In the genomic region with DNA sequence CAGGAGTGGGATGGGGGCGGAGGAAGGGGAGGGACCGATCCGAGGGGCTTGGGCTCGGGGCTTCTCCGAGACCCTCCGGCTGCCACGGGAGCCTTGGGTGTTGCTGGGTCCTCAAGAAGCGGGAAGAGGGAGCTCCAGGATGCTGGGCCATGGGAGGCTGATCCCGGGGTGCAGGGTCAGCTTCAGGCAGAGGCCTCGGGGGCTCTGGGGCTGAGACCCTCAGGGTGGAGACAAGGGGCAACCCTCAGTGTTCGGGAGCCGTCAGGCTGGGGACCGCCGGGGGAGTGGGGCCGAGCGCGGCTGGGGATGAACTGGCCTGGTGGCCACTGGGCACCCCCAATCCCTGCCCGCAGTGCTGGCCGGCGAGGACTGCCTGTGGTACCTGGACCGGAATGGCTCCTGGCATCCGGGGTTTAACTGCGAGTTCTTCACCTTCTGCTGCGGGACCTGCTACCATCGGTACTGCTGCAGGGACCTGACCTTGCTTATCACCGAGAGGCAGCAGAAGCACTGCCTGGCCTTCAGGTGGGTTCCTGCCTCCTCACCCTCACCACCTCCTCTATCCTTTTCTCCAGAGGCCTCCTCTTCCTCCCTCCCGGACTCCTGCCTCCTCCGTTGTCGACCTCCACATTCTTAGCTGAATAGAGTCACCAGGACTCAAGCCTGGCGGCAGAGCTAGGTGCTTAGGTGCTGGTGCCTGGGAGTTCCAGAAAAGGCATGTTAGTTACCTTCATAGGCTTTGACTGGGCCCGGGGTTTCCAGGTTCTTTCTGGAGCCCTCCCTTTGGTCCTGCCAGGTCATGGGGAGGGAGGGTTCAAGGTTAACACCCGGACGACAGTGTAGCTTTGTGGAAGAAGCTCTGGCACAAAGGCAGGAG, we compare ENCODE assay signal across 9 cellular contexts. TPM values are rescaled to one million over a fixed set of nuclear protein-coding genes. Genes with fewer than 3 reads are reported as not detected.
A peak's percentile ranks its signal among the peaks of the same experiment; 100 is the strongest.
DNase-seq lines count a peak whose midpoint lies in the region; ATAC-seq and TF ChIP-seq lines count a peak whose summit lies in the region.
"Had no signal": no experiment of that assay in that cellular context is flagged by ENCODE, and none has a peak within 500 bp of the region (broad histone marks: within the 10 kb centered on the region; RNA-seq: fewer than 3 reads in every experiment).

No MANE protein-coding gene starts in this region.

- no peaks in the 10 kb centered on the region for H3K9me3 Mint-ChIP-seq in dendritic cell treated with granulocyte-macrophage colony-stimulating factor and Interleukin-4, amounts not matched to agents 40 ng/mL and 50 ng/mL, for 4 days
- H3K9me3 Mint-ChIP-seq in naive thymus-derived CD8-positive, alpha-beta T cell: peaks cover 0 to 2% (median 0%) of the 10 kb centered on the region in 9 donors

- no peaks in the 10 kb centered on the region for H3K36me3 Mint-ChIP-seq in dendritic cell treated with granulocyte-macrophage colony-stimulating factor and Interleukin-4, amounts not matched to agents 40 ng/mL and 50 ng/mL, for 4 days (ENCODE audit: low read depth)
- H3K36me3 Mint-ChIP-seq in naive thymus-derived CD8-positive, alpha-beta T cell: peaks cover 0 to 2% (median 0%) of the 10 kb centered on the region in 3 donors

- no peaks in the 10 kb centered on the region for H3K27me3 ChIP-seq in A673 (replicated peaks; ENCODE audit: insufficient read depth, low read depth, low read length, poor library complexity)
- peaks cover 11% of the 10 kb centered on the region; the same call in 1 of the 2 replicates for H3K27me3 ChIP-seq in HUES48 (ENCODE audit: control insufficient read depth, insufficient read depth, low read length)

- BruUV-seq in A673 (replicated peaks; lab: Mats Ljungman, UMichigan): no TSS peak

- H3K9ac ChIP-seq in HUES48 (ENCODE audit: low read depth, low read length): no peak overlapping the region

- H3K36me3 ChIP-seq in A673 (ENCODE audit: insufficient read depth, low read length, poor library complexity, severe bottlenecking) (no peaks in the 10 kb centered on the region), HUES48 (ENCODE audit: control insufficient read depth, insufficient read depth, low read length) (no peaks in the 10 kb centered on the region)

- peak overlapping the region; percentile 93 for H3K4me3 Mint-ChIP-seq in dendritic cell treated with granulocyte-macrophage colony-stimulating factor and Interleukin-4, amounts not matched to agents 40 ng/mL and 50 ng/mL, for 4 days
- peak overlapping the region; percentile 58 to 90 (median 82) for H3K4me3 Mint-ChIP-seq in naive thymus-derived CD8-positive, alpha-beta T cell

- peaks cover 68% of the 10 kb centered on the region for H3K27me3 Mint-ChIP-seq in dendritic cell treated with granulocyte-macrophage colony-stimulating factor and Interleukin-4, amounts not matched to agents 40 ng/mL and 50 ng/mL, for 4 days
- H3K27me3 Mint-ChIP-seq in naive thymus-derived CD8-positive, alpha-beta T cell: peaks cover 26 to 49% (median 41%) of the 10 kb centered on the region in 5 donors

- H3K4me3 ChIP-seq in A673 (ENCODE audit: low read depth, low read length, poor library complexity, severe bottlenecking): peak overlapping the region; percentile 56
- H3K4me3 ChIP-seq in HUES48 (ENCODE audit: low read depth, low read length): peak overlapping the region; percentile 72

- H3K9me3 ChIP-seq in A673 (ENCODE audit: low read depth, low read length, poor library complexity, severe bottlenecking) (no peaks in the 10 kb centered on the region), HUES48 (ENCODE audit: control insufficient read depth, insufficient read depth, low read length) (no peaks in the 10 kb centered on the region)

- CTCF ChIA-PET in A673 (lab: Charles Lee): no interaction called here

- H3K4me1 Mint-ChIP-seq in dendritic cell treated with granulocyte-macrophage colony-stimulating factor and Interleukin-4, amounts not matched to agents 40 ng/mL and 50 ng/mL, for 4 days (ENCODE audit: low read depth): peaks cover 19% of the 10 kb centered on the region
- peaks cover 9 to 13% (median 10%) of the 10 kb centered on the region in 4 donors for H3K4me1 Mint-ChIP-seq in naive thymus-derived CD8-positive, alpha-beta T cell

- no peak for DNase-seq in A673 (ENCODE audit: low spot score)
- DNase-seq in naive thymus-derived CD8-positive, alpha-beta T cell: no peak
- no peak for DNase-seq in NCI-H2196 (lab: John Stamatoyannopoulos, UW; ENCODE audit: unreplicated experiment)
- DNase-seq in NCI-H774 (lab: John Stamatoyannopoulos, UW): no peak

- peak in 1 of 2 donors; percentile 24 for ATAC-seq in naive thymus-derived CD8-positive, alpha-beta T cell
- ATAC-seq in GM21576 (IDR thresholded peaks at IDR 0.05; ENCODE audit: unreplicated experiment) (no peak), HG03565 (IDR thresholded peaks at IDR 0.05; ENCODE audit: unreplicated experiment) (no peak)

- H3K27ac ChIP-seq in A673 (ENCODE audit: low read depth, low read length, poor library complexity, severe bottlenecking) (no peak overlapping the region), HUES48 (ENCODE audit: low read depth, low read length) (no peak overlapping the region)

- POLR2A ChIA-PET in A673 (lab: Charles Lee; ENCODE audit: low non-redundant PET): no interaction called here
- POLR2A ChIA-PET in naive thymus-derived CD8-positive, alpha-beta T cell (lab: Charles Lee): interaction anchor here (1.4 kb wide), 1 partner anchor 11 kb away, joined by 3 read pairs; no protein-coding TSS in a partner anchor

- intact Hi-C loops in A673 (cut with micrococcal nuclease; ENCODE audit: unreplicated experiment): no loop called here
- intact Hi-C loops in dendritic cell treated with granulocyte-macrophage colony-stimulating factor and Interleukin-4, amounts not matched to agents 40 ng/mL and 50 ng/mL, for 4 days (cut with micrococcal nuclease): no loop called here

- no peak for TF ChIP-seq CTCF in A673 (conservative IDR thresholded peaks at IDR 0.05; ENCODE audit: low read depth, low read length)

- peak overlapping the region; percentile 77 for H3K27ac Mint-ChIP-seq in dendritic cell treated with granulocyte-macrophage colony-stimulating factor and Interleukin-4, amounts not matched to agents 40 ng/mL and 50 ng/mL, for 4 days
- peak overlapping the region in 3 of 10 donors; percentile 63 to 82 (median 73) for H3K27ac Mint-ChIP-seq in naive thymus-derived CD8-positive, alpha-beta T cell

- no peaks in the 10 kb centered on the region for H3K4me1 ChIP-seq in A673 (ENCODE audit: insufficient read depth, low read length, poor library complexity, severe bottlenecking)
- H3K4me1 ChIP-seq in HUES48 (ENCODE audit: control insufficient read depth, insufficient read depth, low read length): peaks cover 7% of the 10 kb centered on the region; the same call in 1 of the 2 replicates

RNA-seq across cellular contexts. Expression of gene SHISA4, which starts 0.6 kb away (rescaled TPM):
- total RNA-seq in A673 (2021): 1.2 and 2.6 TPM in 2 replicates
- total RNA-seq in naive thymus-derived CD8-positive, alpha-beta T cell: under 1 TPM; 0.77 to 0.96 TPM
- not detected for polyA plus RNA-seq in naive thymus-derived CD8-positive, alpha-beta T cell

RNA-seq across cellular contexts. Expression of gene LMOD1, which starts 57.0 kb away (rescaled TPM):
- total RNA-seq in A673 (2021): 0.20 TPM in 1 of 2 replicates, not detected in the other
- not detected for total RNA-seq in naive thymus-derived CD8-positive, alpha-beta T cell
- polyA plus RNA-seq in naive thymus-derived CD8-positive, alpha-beta T cell: not detected
- total RNA-seq: NCI-H460 had no signal
